In the genomic region with DNA sequence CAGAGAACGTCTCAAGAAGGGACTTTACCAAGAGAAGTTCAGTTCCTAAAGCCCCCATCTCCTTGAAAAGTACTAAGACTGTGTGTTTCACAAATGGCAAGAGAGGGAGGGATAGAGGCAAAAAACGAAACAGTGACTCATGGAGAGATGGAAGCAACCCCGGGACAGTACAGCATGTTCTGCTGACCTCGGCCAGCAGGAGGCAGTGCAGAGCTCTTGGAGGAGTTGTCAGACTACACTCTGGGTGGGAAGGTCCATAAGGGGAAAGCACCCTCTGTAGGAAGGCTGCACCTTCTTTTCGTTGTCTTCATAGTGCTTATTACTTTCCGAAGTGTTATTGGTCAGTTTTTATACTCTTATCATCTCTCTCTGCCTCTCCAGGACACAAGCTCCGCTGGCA, we compare ENCODE assay signal across 8 cellular contexts.
DNase-seq lines count a peak whose midpoint lies in the region; ATAC-seq and TF ChIP-seq lines count a peak whose summit lies in the region.

No MANE protein-coding gene starts in this region.

- peaks cover 22 to 25% (median 25%) of the 10 kb centered on the region in 3 donors for H3K4me1 Mint-ChIP-seq in CD8-positive, alpha-beta memory T cell

- H3K27ac Mint-ChIP-seq in CD8-positive, alpha-beta memory T cell = no peak overlapping the region

- no peaks in the 10 kb centered on the region for H3K36me3 Mint-ChIP-seq in CD8-positive, alpha-beta memory T cell

- peak; percentile 71 for TF ChIP-seq CTCF in retinal pigment epithelial cell (conservative IDR thresholded peaks at IDR 0.05; ENCODE audit: low read depth, low read length)

- peaks cover 16% of the 10 kb centered on the region for H3K4me1 ChIP-seq in CD8-positive, alpha-beta memory T cell (ENCODE audit: insufficient read depth, low read length)

- CTCF ChIA-PET in CD8-positive, alpha-beta memory T cell (lab: Charles Lee) = interaction anchor here (0.9 to 5.9 kb wide), 17 partner anchors 11 to 975 kb away, joined by 3 to 74 read pairs (median 6); partner anchors contain the start of genes FNTB and FUT8

- H3K4me3 Mint-ChIP-seq in CD8-positive, alpha-beta memory T cell = peak overlapping the region in 1 of 7 donors; percentile 24

- POLR2A ChIA-PET in CD8-positive, alpha-beta memory T cell (lab: Charles Lee) = no interaction called here

- H3K27ac ChIP-seq in CD8-positive, alpha-beta memory T cell (ENCODE audit: low read depth, low read length) = no peak overlapping the region

- H3K27me3 ChIP-seq in CD8-positive, alpha-beta memory T cell (ENCODE audit: insufficient read depth, low read length, poor library complexity, severe bottlenecking) = no peaks in the 10 kb centered on the region

- no peaks in the 10 kb centered on the region for H3K9me3 ChIP-seq in CD8-positive, alpha-beta memory T cell (ENCODE audit: low read length)

- no peak for ATAC-seq in GM19328 (IDR thresholded peaks at IDR 0.05; ENCODE audit: unreplicated experiment)

- peak; percentile 38 to 69 (median 49) for DNase-seq in CD8-positive, alpha-beta memory T cell
- DNase-seq in H4 (ENCODE audit: low spot score) (peak; percentile 66), NCI-H748 treated with DMSO at 0.1 percent for 48 hours (lab: John Stamatoyannopoulos, UW) (peak; percentile 6), activated T-cell treated with anti-CD3 and anti-CD28 coated beads for 1 hour (ENCODE audit: low read depth) (peak; percentile 54), fibroblast of the conjunctiva (ENCODE audit: low read depth) (peak; percentile 9), retinal pigment epithelial cell (ENCODE audit: low read depth) (no peak), glomerular visceral epithelial cell (ENCODE audit: extremely low spot score) (no peak)

- no peak overlapping the region for H3K4me3 ChIP-seq in CD8-positive, alpha-beta memory T cell (ENCODE audit: low read length)
- H3K4me3 ChIP-seq in retinal pigment epithelial cell (ENCODE audit: low read length) = no peak overlapping the region

- H3K36me3 ChIP-seq in CD8-positive, alpha-beta memory T cell (ENCODE audit: insufficient read depth, low read length) = no peaks in the 10 kb centered on the region

- H3K9me3 Mint-ChIP-seq in CD8-positive, alpha-beta memory T cell = no peaks in the 10 kb centered on the region

- H3K27me3 Mint-ChIP-seq in CD8-positive, alpha-beta memory T cell = peaks cover 0 to 1% of the 10 kb centered on the region in 2 donors

Comparison
In these comparisons a context has a peak if more than half of its experiments do, and no peak if none do; other contexts are left out.
1. DNase-seq: peak in CD8-positive, alpha-beta memory T cell (5 of 5), H4 (single experiment), NCI-H748 treated with DMSO at 0.1 percent for 48 hours (single experiment), activated T-cell treated with anti-CD3 and anti-CD28 coated beads for 1 hour (single experiment) and fibroblast of the conjunctiva (single experiment); none in retinal pigment epithelial cell (single experiment) and glomerular visceral epithelial cell (single experiment).